ENCODE assay signal across 8 cellular contexts in the genomic region with DNA sequence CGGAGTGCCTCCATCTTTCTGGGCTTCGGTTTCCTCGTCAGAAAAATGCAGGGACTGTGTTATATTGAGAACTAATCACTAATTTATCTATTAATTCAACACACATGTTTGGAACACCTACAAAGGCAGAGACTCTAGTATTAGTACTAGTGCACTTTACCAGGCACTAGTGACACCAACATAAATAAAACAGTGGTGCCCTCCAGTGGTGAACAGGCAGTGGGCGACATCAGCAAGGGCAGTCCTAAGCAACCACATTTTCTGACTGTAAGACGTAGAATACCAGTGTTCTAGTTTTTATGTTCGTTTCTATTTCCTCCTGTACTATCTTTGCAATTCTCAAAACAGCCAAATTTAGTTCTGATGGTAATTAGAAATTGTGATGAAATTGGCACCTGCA.
A peak's percentile ranks its signal among the peaks of the same experiment; 100 is the strongest.
DNase-seq lines count a peak whose midpoint lies in the region; ATAC-seq and TF ChIP-seq lines count a peak whose summit lies in the region.

No MANE protein-coding gene starts in this region.

- no peak overlapping the region for H3K27ac ChIP-seq in RWPE2 (ENCODE audit: poor library complexity, severe bottlenecking)

- DNase-seq in EH (ENCODE audit: low read depth) (peak; percentile 31), RWPE2 (ENCODE audit: low spot score) (no peak), epithelial cell of esophagus (ENCODE audit: low read depth) (peak; percentile 57), renal cortical epithelial cell (ENCODE audit: low read depth) (peak; percentile 22), NCI-H128 (lab: John Stamatoyannopoulos, UW; ENCODE audit: unreplicated experiment) (no peak)

- ATAC-seq in GM19351 (IDR thresholded peaks at IDR 0.05; ENCODE audit: unreplicated experiment) (peak; percentile 92), HG03520 (IDR thresholded peaks at IDR 0.05; ENCODE audit: unreplicated experiment) (peak; percentile 60), RWPE2 (ENCODE audit: low read depth) (peak; percentile 54; the same call in 1 of the 3 replicates), GM21786 (IDR thresholded peaks at IDR 0.05; ENCODE audit: unreplicated experiment) (no peak)

- H3K36me3 ChIP-seq in RWPE2 (ENCODE audit: low read depth): no peaks in the 10 kb centered on the region; the same call in 1 of the 2 replicates

- no peaks in the 10 kb centered on the region for H3K9me3 ChIP-seq in RWPE2 (ENCODE audit: severe bottlenecking)

- H3K27me3 ChIP-seq in RWPE2 (ENCODE audit: insufficient read depth, poor library complexity, severe bottlenecking): no peaks in the 10 kb centered on the region

- no peaks in the 10 kb centered on the region for H3K4me1 ChIP-seq in RWPE2 (ENCODE audit: insufficient read depth, poor library complexity, severe bottlenecking)

- H3K4me3 ChIP-seq in RWPE2 (ENCODE audit: severe bottlenecking) (no peak overlapping the region), epithelial cell of esophagus (ENCODE audit: low read length) (no peak overlapping the region)

- TF ChIP-seq CTCF in RWPE2 (IDR thresholded peaks at IDR 0.05; ENCODE audit: poor library complexity, severe bottlenecking): peak; percentile 33
- peak; percentile 56 for TF ChIP-seq CTCF in epithelial cell of esophagus (IDR thresholded peaks at IDR 0.05; ENCODE audit: insufficient read depth, low read depth, low read length, missing control alignments)

Comparison
In these comparisons a context has a peak if more than half of its experiments do, and no peak if none do; other contexts are left out.
1. DNase-seq: peak in EH (single experiment), epithelial cell of esophagus (single experiment) and renal cortical epithelial cell (single experiment); none in RWPE2 (single experiment) and NCI-H128 (single experiment).